1 cellular context compared by ENCODE assay signal in genomic region chr9:128251701-128252100, GRCh38.
TF ChIP-seq lines count a peak whose summit lies in the region.

No MANE protein-coding gene starts in this region.

TF ChIP-seq in WTC11, 78 proteins besides CTCF, POLR2A, EP300 and RAD21 (continued from another document):
- TF ChIP-seq ZNF138 (CRISPR knock-in tag; conservative IDR thresholded peaks at IDR 0.05), result no peak
- no peak for TF ChIP-seq PREB (CRISPR knock-in tag; IDR thresholded peaks at IDR 0.05; ENCODE audit: borderline replicate concordance)
- TF ChIP-seq E2F5 (CRISPR knock-in tag; IDR thresholded peaks at IDR 0.05), result no peak
- TF ChIP-seq RELA (CRISPR knock-in tag; IDR thresholded peaks at IDR 0.05; ENCODE audit: borderline replicate concordance), result no peak
- no peak for TF ChIP-seq JUN (CRISPR knock-in tag; IDR thresholded peaks at IDR 0.05)
- TF ChIP-seq NR1H2 (CRISPR knock-in tag; IDR thresholded peaks at IDR 0.05), result no peak
- no peak for TF ChIP-seq GRHL2 (CRISPR knock-in tag; IDR thresholded peaks at IDR 0.05; ENCODE audit: insufficient replicate concordance, severe bottlenecking)
- TF ChIP-seq, protein P1, sequence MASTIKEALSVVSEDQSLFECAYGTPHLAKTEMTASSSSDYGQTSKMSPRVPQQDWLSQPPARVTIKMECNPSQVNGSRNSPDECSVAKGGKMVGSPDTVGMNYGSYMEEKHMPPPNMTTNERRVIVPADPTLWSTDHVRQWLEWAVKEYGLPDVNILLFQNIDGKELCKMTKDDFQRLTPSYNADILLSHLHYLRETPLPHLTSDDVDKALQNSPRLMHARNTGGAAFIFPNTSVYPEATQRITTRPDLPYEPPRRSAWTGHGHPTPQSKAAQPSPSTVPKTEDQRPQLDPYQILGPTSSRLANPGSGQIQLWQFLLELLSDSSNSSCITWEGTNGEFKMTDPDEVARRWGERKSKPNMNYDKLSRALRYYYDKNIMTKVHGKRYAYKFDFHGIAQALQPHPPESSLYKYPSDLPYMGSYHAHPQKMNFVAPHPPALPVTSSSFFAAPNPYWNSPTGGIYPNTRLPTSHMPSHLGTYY (CRISPR knock-in tag; IDR thresholded peaks at IDR 0.05), result no peak
- TF ChIP-seq TEAD1 (CRISPR knock-in tag; IDR thresholded peaks at IDR 0.05), result no peak
- TF ChIP-seq, protein P2, sequence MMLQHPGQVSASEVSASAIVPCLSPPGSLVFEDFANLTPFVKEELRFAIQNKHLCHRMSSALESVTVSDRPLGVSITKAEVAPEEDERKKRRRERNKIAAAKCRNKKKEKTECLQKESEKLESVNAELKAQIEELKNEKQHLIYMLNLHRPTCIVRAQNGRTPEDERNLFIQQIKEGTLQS (CRISPR knock-in tag; conservative IDR thresholded peaks at IDR 0.05), result no peak
- no peak for TF ChIP-seq GTF2I (CRISPR knock-in tag; conservative IDR thresholded peaks at IDR 0.05)
